39 cellular contexts compared by ENCODE assay signal in genomic region chr5:44401611-44402010, GRCh38. TPM values are rescaled to one million over a fixed set of nuclear protein-coding genes. Genes with fewer than 3 reads are reported as not detected.
"Had no signal": no experiment of that assay in that cellular context is flagged by ENCODE, and none has a peak within 500 bp of the region (broad histone marks: within the 10 kb centered on the region; RNA-seq: fewer than 3 reads in every experiment).

No MANE protein-coding gene starts in this region.

- DNase-seq: Kasumi-1, MG63, MM.1S, MV-4-11, NCI-H1048, NCI-H1092, NCI-H1092 treated with DMSO at 0.1 percent for 48 hours, NCI-H1105, NCI-H1105 treated with DMSO at 0.1 percent for 48 hours, NCI-H1417, NCI-H1417 treated with DMSO at 0.1 percent for 48 hours, NCI-H1436, NCI-H1436 treated with DMSO at 0.1 percent for 48 hours, NCI-H146, NCI-H1694, NCI-H1694 treated with DMSO at 0.1 percent for 48 hours, NCI-H187, NCI-H187 treated with DMSO at 0.1 percent for 48 hours, NCI-H1930, NCI-H2029, NCI-H2029 treated with DMSO at 0.1 percent for 48 hours, NCI-H2081, NCI-H2081 treated with DMSO at 0.1 percent for 48 hours, NCI-H2107, NCI-H2171, NCI-H2171 treated with DMSO at 0.1 percent for 48 hours, NCI-H2227 treated with DMSO at 0.1 percent for 48 hours, NCI-H226, NCI-H345, NCI-H446, NCI-H446 treated with DMSO at 0.1 percent for 48 hours, NCI-H510A, NCI-H510A treated with DMSO at 0.1 percent for 48 hours, NCI-H524, NCI-H524 treated with DMSO at 0.1 percent for 48 hours, NCI-H526 had no signal

- H3K27me3 ChIP-seq: MG63 had no signal

- H3K4me3 ChIP-seq: MG63 had no signal

- H3K9me3 ChIP-seq: MG63 had no signal

- H3K36me3 ChIP-seq: MG63 had no signal

RNA-seq across cellular contexts. Expression of gene FGF10, which starts 12.4 kb away (rescaled TPM):
- total RNA-seq: M059J, MCF 10A, NCI-H460 had no signal
